Comparison of ENCODE assay signal across 2 cellular contexts in the genomic region with DNA sequence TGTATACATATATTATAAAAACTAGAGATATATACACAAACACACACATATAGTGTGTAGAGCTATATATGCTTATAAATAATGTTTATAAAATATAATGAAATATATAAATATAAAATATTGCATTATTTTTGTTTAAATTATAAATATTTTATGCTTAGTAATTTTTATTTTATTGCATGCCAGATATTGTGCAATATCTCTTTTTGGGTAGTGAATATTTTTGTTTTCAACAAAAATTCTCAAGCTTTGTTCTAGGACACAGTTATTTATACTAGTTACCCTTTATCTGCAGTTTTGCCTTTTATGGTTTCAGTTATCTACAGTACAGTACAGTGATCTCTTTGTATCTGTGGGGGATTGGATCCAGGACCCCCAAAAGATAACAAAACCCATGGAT.
TF ChIP-seq lines count a peak whose summit lies in the region.

No MANE protein-coding gene starts in this region.

TF ChIP-seq in HepG2, 621 proteins besides CTCF, POLR2A, EP300 and RAD21:
- TF ChIP-seq CEBPB (IDR thresholded peaks at IDR 0.05; ENCODE audit: borderline replicate concordance, low read depth, low read length), result peak; percentile 73; the same call in 1 of the 2 replicates
- TF ChIP-seq, protein P1, sequence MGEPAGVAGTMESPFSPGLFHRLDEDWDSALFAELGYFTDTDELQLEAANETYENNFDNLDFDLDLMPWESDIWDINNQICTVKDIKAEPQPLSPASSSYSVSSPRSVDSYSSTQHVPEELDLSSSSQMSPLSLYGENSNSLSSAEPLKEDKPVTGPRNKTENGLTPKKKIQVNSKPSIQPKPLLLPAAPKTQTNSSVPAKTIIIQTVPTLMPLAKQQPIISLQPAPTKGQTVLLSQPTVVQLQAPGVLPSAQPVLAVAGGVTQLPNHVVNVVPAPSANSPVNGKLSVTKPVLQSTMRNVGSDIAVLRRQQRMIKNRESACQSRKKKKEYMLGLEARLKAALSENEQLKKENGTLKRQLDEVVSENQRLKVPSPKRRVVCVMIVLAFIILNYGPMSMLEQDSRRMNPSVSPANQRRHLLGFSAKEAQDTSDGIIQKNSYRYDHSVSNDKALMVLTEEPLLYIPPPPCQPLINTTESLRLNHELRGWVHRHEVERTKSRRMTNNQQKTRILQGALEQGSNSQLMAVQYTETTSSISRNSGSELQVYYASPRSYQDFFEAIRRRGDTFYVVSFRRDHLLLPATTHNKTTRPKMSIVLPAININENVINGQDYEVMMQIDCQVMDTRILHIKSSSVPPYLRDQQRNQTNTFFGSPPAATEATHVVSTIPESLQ (CRISPR knock-in tag; conservative IDR thresholded peaks at IDR 0.05), result no peak

TF ChIP-seq in SK-N-SH, 30 proteins besides CTCF, POLR2A, EP300 and RAD21 (continued from another document):
- TF ChIP-seq, protein P2, sequence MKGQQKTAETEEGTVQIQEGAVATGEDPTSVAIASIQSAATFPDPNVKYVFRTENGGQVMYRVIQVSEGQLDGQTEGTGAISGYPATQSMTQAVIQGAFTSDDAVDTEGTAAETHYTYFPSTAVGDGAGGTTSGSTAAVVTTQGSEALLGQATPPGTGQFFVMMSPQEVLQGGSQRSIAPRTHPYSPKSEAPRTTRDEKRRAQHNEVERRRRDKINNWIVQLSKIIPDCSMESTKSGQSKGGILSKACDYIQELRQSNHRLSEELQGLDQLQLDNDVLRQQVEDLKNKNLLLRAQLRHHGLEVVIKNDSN (IDR thresholded peaks at IDR 0.05; ENCODE audit: borderline replicate concordance, low read depth), result no peak
- TF ChIP-seq MXI1 (IDR thresholded peaks at IDR 0.05; ENCODE audit: low read depth, low read length) (no peak), YY1 (IDR thresholded peaks at IDR 0.05; ENCODE audit: low read depth) (no peak), RXRA (IDR thresholded peaks at IDR 0.05; ENCODE audit: borderline replicate concordance, low read depth) (no peak), TEAD4 (IDR thresholded peaks at IDR 0.05; ENCODE audit: borderline replicate concordance, insufficient read depth) (no peak), NRF1 (IDR thresholded peaks at IDR 0.05; ENCODE audit: low read depth, low read length) (no peak), RCOR1 (IDR thresholded peaks at IDR 0.05; ENCODE audit: low read length) (no peak), ELF1 (IDR thresholded peaks at IDR 0.05) (no peak), FOSL2 (IDR thresholded peaks at IDR 0.05; ENCODE audit: borderline replicate concordance, low read depth) (no peak), RFX5 (IDR thresholded peaks at IDR 0.05; ENCODE audit: low read length) (no peak), POLR2AphosphoS5 (IDR thresholded peaks at IDR 0.05; ENCODE audit: low read depth, low read length) (no peak), CHD2 (IDR thresholded peaks at IDR 0.05; ENCODE audit: low read length, partially characterized antibody) (no peak), SMC3 (IDR thresholded peaks at IDR 0.05; ENCODE audit: low read depth, low read length) (no peak), TAF1 (IDR thresholded peaks at IDR 0.05; ENCODE audit: borderline replicate concordance, low read depth, low read length) (no peak), EZH2phosphoT487 (IDR thresholded peaks at IDR 0.05; ENCODE audit: borderline replicate concordance, low read depth) (no peak)
- TF ChIP-seq, protein P3, sequence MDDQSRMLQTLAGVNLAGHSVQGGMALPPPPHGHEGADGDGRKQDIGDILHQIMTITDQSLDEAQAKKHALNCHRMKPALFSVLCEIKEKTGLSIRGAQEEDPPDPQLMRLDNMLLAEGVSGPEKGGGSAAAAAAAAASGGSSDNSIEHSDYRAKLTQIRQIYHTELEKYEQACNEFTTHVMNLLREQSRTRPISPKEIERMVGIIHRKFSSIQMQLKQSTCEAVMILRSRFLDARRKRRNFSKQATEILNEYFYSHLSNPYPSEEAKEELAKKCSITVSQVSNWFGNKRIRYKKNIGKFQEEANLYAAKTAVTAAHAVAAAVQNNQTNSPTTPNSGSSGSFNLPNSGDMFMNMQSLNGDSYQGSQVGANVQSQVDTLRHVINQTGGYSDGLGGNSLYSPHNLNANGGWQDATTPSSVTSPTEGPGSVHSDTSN (IDR thresholded peaks at IDR 0.05), result no peak
- TF ChIP-seq, protein P4, sequence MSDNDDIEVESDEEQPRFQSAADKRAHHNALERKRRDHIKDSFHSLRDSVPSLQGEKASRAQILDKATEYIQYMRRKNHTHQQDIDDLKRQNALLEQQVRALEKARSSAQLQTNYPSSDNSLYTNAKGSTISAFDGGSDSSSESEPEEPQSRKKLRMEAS (IDR thresholded peaks at IDR 0.05; ENCODE audit: low read depth), result no peak
- TF ChIP-seq, protein P5, sequence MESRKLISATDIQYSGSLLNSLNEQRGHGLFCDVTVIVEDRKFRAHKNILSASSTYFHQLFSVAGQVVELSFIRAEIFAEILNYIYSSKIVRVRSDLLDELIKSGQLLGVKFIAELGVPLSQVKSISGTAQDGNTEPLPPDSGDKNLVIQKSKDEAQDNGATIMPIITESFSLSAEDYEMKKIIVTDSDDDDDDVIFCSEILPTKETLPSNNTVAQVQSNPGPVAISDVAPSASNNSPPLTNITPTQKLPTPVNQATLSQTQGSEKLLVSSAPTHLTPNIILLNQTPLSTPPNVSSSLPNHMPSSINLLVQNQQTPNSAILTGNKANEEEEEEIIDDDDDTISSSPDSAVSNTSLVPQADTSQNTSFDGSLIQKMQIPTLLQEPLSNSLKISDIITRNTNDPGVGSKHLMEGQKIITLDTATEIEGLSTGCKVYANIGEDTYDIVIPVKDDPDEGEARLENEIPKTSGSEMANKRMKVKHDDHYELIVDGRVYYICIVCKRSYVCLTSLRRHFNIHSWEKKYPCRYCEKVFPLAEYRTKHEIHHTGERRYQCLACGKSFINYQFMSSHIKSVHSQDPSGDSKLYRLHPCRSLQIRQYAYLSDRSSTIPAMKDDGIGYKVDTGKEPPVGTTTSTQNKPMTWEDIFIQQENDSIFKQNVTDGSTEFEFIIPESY (IDR thresholded peaks at IDR 0.05; ENCODE audit: borderline replicate concordance, low read depth), result no peak
- TF ChIP-seq, protein P6, sequence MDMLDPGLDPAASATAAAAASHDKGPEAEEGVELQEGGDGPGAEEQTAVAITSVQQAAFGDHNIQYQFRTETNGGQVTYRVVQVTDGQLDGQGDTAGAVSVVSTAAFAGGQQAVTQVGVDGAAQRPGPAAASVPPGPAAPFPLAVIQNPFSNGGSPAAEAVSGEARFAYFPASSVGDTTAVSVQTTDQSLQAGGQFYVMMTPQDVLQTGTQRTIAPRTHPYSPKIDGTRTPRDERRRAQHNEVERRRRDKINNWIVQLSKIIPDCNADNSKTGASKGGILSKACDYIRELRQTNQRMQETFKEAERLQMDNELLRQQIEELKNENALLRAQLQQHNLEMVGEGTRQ (IDR thresholded peaks at IDR 0.05; ENCODE audit: borderline replicate concordance, low read depth, low read length), result no peak
TF ChIP-seq in SK-N-SH: peak in this region for 0.
